ENCODE assay signal across 8 cellular contexts in the genomic region with DNA sequence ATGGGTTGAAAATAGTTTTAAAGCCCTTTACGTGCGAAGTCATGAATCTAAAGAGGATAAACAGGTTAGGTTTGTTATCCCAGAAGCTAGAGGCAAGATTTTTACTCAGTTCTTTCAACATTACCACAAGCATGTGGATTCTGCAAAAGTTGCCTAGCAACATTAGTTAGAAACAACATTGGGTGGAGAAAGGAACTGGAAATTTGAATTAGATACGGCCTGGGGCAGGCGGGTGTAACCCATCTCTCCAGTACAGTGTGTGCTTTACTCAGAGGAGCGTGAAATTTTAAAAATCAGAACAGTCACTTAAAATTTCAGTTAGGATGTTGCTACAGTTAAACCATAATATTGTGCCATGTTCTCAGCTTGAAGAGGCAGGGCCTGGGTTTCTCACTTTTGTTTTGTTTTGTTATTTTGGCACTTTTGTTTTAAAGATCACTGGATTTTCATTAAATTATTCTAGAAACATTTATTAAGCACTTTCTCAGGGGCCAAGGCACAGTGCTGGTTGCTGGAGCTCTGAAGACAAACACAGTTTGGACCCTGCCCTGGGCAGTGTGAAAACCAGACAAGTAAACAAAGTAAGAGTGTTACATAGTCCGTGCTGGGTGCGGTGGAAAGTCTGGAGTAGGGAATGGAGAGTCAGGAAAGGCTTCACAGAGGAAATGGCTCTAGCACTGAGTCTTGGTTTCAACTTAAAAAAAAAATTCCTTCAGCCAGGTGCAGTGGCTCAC. TPM values are rescaled to one million over a fixed set of nuclear protein-coding genes. Genes with fewer than 3 reads are reported as not detected.
DNase-seq lines count a peak whose midpoint lies in the region; ATAC-seq, FAIRE-seq and TF ChIP-seq lines count a peak whose summit lies in the region.

No MANE protein-coding gene starts in this region.

- peak overlapping the region; percentile 49 for H4K5ac ChIP-seq in H1 (ENCODE audit: insufficient read length, low read depth, low read length)

- H3K9me2 ChIP-seq in PC-3 (replicated peaks; ENCODE audit: low read length) = no peaks in the 10 kb centered on the region

- no peak overlapping the region for H4K8ac ChIP-seq in H1 (ENCODE audit: extremely low read depth, insufficient read depth, low read length)

- H3K27me3 ChIP-seq in PC-3 (ENCODE audit: low read length) = no peaks in the 10 kb centered on the region
- no peaks in the 10 kb centered on the region for H3K27me3 ChIP-seq in H1 (replicated peaks in 1 of 4; ENCODE audit: control insufficient read depth in 3 of 4, extremely low read depth in 1 of 4, insufficient read depth in 3 of 4, low read length in 3 of 4)

- no peak overlapping the region for H3K18ac ChIP-seq in H1 (ENCODE audit: extremely low read depth, low read length)

- peak overlapping the region; percentile 75 for H3K4me2 ChIP-seq in PC-3 (ENCODE audit: low read length)
- H3K4me2 ChIP-seq in H1 (ENCODE audit: insufficient read depth in 1 of 2, low read depth in 2 of 2, low read length in 2 of 2) = peak overlapping the region; percentile 1 to 11

- H2AK5ac ChIP-seq in H1 (ENCODE audit: low read depth, low read length) = no peak overlapping the region; the same call in 1 of the 2 replicates

- H2BK15ac ChIP-seq in H1 (ENCODE audit: low read length) = no peak overlapping the region

- no peaks in the 10 kb centered on the region for H3F3A ChIP-seq in PC-3 (ENCODE audit: low read length, unreplicated experiment)

- H2BK5ac ChIP-seq in H1 (ENCODE audit: low read depth, low read length) = peak overlapping the region; percentile 69

- 0 out of 2 replicates have a peak overlapping the region, but pooled peaks have one; percentile 80 for H2BK20ac ChIP-seq in H1 (ENCODE audit: low read length)

- H2AFZ ChIP-seq in PC-3 (ENCODE audit: low read length) (no peak overlapping the region), H1 (ENCODE audit: low read length) (no peak overlapping the region)

- 49% methylated on average over 7 of the region's 7 CpGs; no CpG with 5 or more reads in 1 of the 2 experiments for WGBS in H1 (ENCODE audit: extremely low coverage in 1 of 2, insufficient coverage in 1 of 2, insufficient read length in 1 of 2, insufficient replicate concordance in 2 of 2, low coverage in 1 of 2, low lambda C conversion rate in 2 of 2, missing lambda C conversion rate in 1 of 2), 2 experiments

- H4K20me1 ChIP-seq in PC-3 (ENCODE audit: low read length) = no peaks in the 10 kb centered on the region
- H4K20me1 ChIP-seq in H1 (replicated peaks in 1 of 2; ENCODE audit: control insufficient read depth in 1 of 2, insufficient read depth in 2 of 2, low read length in 2 of 2) = no peaks in the 10 kb centered on the region

- CTCF ChIA-PET in AG04449 (lab: Yijun Ruan, JAX) (interaction anchor here (0.8 kb wide), 2 partner anchors 44 to 62 kb away, joined by 3 read pairs; no protein-coding TSS in a partner anchor), PC-3 (lab: Charles Lee) (no interaction called here), H1 (lab: Charles Lee; ENCODE audit: partially characterized antibody) (interaction anchor here (3.0 kb wide), 1 partner anchor 34 kb away, joined by 23 read pairs; no protein-coding TSS in a partner anchor)

- intact Hi-C loops in PC-3 (cut with micrococcal nuclease) = no loop called here

- peak overlapping the region; percentile 34 for H3K56ac ChIP-seq in H1 (replicated peaks; ENCODE audit: insufficient read length, low read depth, low read length)

- no peak; a peak in 1 of 3 replicates for TF ChIP-seq EP300 in H1 (IDR thresholded peaks at IDR 0.05; ENCODE audit: borderline replicate concordance in 1 of 2, low read depth in 2 of 2, low read length in 2 of 2)

- H3K4ac ChIP-seq in H1 (replicated peaks; ENCODE audit: insufficient read length, low read depth, low read length) = no peak overlapping the region

- H3K79me2 ChIP-seq in PC-3 (ENCODE audit: low read length) = peaks cover 4% of the 10 kb centered on the region
- H3K79me2 ChIP-seq in H1 (ENCODE audit: control insufficient read depth in 1 of 2, insufficient read depth in 2 of 2, low read length in 2 of 2) = peaks cover 2 to 3% of the 10 kb centered on the region in 2 experiments; a peak in 2 of 4 replicates

- peak overlapping the region; percentile 88 for H3K9ac ChIP-seq in PC-3 (ENCODE audit: low read length)
- peak overlapping the region in 2 of 4 experiments; percentile 49 to 50; a peak in 4 of 7 replicates for H3K9ac ChIP-seq in H1 (replicated peaks in 1 of 4; ENCODE audit: extremely low read depth in 1 of 4, low read depth in 3 of 4, low read length in 3 of 4)

- H2BK12ac ChIP-seq in H1 (ENCODE audit: low read depth, low read length) = peak overlapping the region; percentile 97; the same call in 1 of the 2 replicates

- no peak overlapping the region for H2BK120ac ChIP-seq in H1 (replicated peaks; ENCODE audit: low read depth, low read length)

- DNase-seq in AG04449 (ENCODE audit: low read depth, low spot score) (peak; percentile 71), H4 (ENCODE audit: low spot score) (peak; percentile 85), PC-3 (peak; percentile 97), H1 (ENCODE audit: low read depth in 1 of 2, low spot score in 2 of 2) (no peak), midbrain (lab: John Stamatoyannopoulos, UW) (peak; percentile 13), NCI-H82 treated with DMSO at 0.1 percent for 48 hours (lab: John Stamatoyannopoulos, UW; ENCODE audit: unreplicated experiment) (no peak)
- DNase-seq in activated effector memory CD4-positive, alpha-beta T cell treated with anti-CD3 and anti-CD28 coated beads, Interleukin-2, amount 50 U/mL, for 16 hours = no peak

- H3K9me3 ChIP-seq in PC-3 (ENCODE audit: low read length) (no peaks in the 10 kb centered on the region), H1 (ENCODE audit: insufficient read depth in 2 of 2, low read depth in 1 of 2, low read length in 1 of 2) (no peaks in the 10 kb centered on the region)

- H3K4me1 ChIP-seq in PC-3 (ENCODE audit: insufficient read depth, low read length) = peaks cover 65% of the 10 kb centered on the region
- peaks cover 5 to 23% (median 13%) of the 10 kb centered on the region in 4 experiments for H3K4me1 ChIP-seq in H1 (replicated peaks in 1 of 4; ENCODE audit: control insufficient read depth in 3 of 4, insufficient read depth in 4 of 4, low read length in 3 of 4)

- no peak overlapping the region for H3K14ac ChIP-seq in H1 (ENCODE audit: insufficient read length)

- BruUV-seq in PC-3 (replicated peaks; lab: Mats Ljungman, UMichigan) = TSS peak; percentile 76

- TF ChIP-seq CTCF in AG04449 (IDR thresholded peaks at IDR 0.05; ENCODE audit: insufficient read depth, low read length, missing control alignments) (no peak), PC-3 (conservative IDR thresholded peaks at IDR 0.05; ENCODE audit: low read depth, low read length) (no peak), H1 (IDR thresholded peaks at IDR 0.05; ENCODE audit: control extremely low read depth in 1 of 3, insufficient read depth in 1 of 3, low read depth in 1 of 3, low read length in 3 of 3) (no peak)

- no peak for FAIRE-seq in H1 (lab: Jason Lieb, UNC)

- no peaks in the 10 kb centered on the region for H3K36me3 ChIP-seq in PC-3 (ENCODE audit: low read depth, low read length)
- H3K36me3 ChIP-seq in H1 (ENCODE audit: control insufficient read depth in 2 of 4, insufficient read depth in 4 of 4, low read length in 3 of 4) = no peaks in the 10 kb centered on the region

- peak; percentile 47 to 56 for TF ChIP-seq POLR2A in H1 (IDR thresholded peaks at IDR 0.05; ENCODE audit: control extremely low read depth in 1 of 2, low read depth in 2 of 2, low read length in 2 of 2)

- H3K23me2 ChIP-seq in H1 (ENCODE audit: low read depth, low read length) = peaks cover 6% of the 10 kb centered on the region; the same call in 1 of the 2 replicates

- POLR2A ChIA-PET in AG04449 (lab: Yijun Ruan, JAX) = interaction anchor here (1.3 kb wide), 1 partner anchor 736 kb away, joined by 5 read pairs; the partner anchor contains the start of gene ADM
- POLR2A ChIA-PET in PC-3 (lab: Charles Lee; ENCODE audit: unreplicated experiment) = interaction anchor here (0.6 to 0.7 kb wide), 2 partner anchors 21 to 1240 kb away, joined by 3 to 4 read pairs; no protein-coding TSS in a partner anchor
- POLR2A ChIA-PET in H1 (lab: Charles Lee; ENCODE audit: partially characterized antibody) = interaction anchor here (0.6 to 1.5 kb wide), 9 partner anchors 10 to 108 kb away, joined by 3 to 5 read pairs (median 3); partner anchors contain the start of gene ZNF143

- no peaks in the 10 kb centered on the region for H3K79me1 ChIP-seq in H1 (ENCODE audit: low read depth, low read length)

- no peak for TF ChIP-seq RAD21 in H1 (IDR thresholded peaks at IDR 0.05 in 1 of 2, conservative IDR thresholded peaks at IDR 0.05 in 1 of 2; ENCODE audit: low read depth in 2 of 2, low read length in 2 of 2)

- H3K23ac ChIP-seq in H1 (ENCODE audit: insufficient read length) = no peak overlapping the region

- peak; percentile 18 for ATAC-seq in PC-3
- no peak for ATAC-seq in HG02588 (IDR thresholded peaks at IDR 0.05; ENCODE audit: unreplicated experiment)

- no peak overlapping the region for H3K4me3 ChIP-seq in AG04449 (ENCODE audit: low read depth, low read length)
- peak overlapping the region; percentile 47 for H3K4me3 ChIP-seq in PC-3 (ENCODE audit: low read length)
- peak overlapping the region in 1 of 4 experiments; percentile 2; a peak in 1 of 8 replicates for H3K4me3 ChIP-seq in H1 (ENCODE audit: extremely low read depth in 1 of 4, insufficient read depth in 2 of 4, low read depth in 3 of 4, low read length in 4 of 4)

- H3K27ac ChIP-seq in PC-3 (ENCODE audit: low read length) = peak overlapping the region; percentile 98
- peak overlapping the region; percentile 61 for H3K27ac ChIP-seq in H1 (ENCODE audit: low read depth, low read length)

- no peak overlapping the region for H4K91ac ChIP-seq in H1 (replicated peaks; ENCODE audit: insufficient read length, low read length)

RNA-seq across cellular contexts. Expression of gene WEE1, which starts 4.4 kb away (rescaled TPM):
- 46.7 and 53.8 TPM in 2 replicates for total RNA-seq in H4 (2014; rRNA removed; shearing (Covaris generic))
- total RNA-seq in PC-3 (2014; rRNA removed) = 45.1 and 46.9 TPM in 2 replicates
- total RNA-seq in H1 (2021; fragmentation: NEBNext Ultra II Directional; extraction: Animal tissue kit (Norgen Biotek cat#: 25700)) = 115 and 120 TPM in 2 replicates
- 22.6 and 40.8 TPM in 2 replicates for polyA plus RNA-seq in H1 (2011; rRNA removed)
- 49.2 TPM for polyA plus RNA-seq in H1 (2011; cell fraction: cytosol; rRNA removed)
- polyA plus RNA-seq in H1 (2011; cell fraction: nucleus; rRNA removed) = 21.5 TPM
- 55.4 to 89.1 TPM (median 63.7 TPM) in 4 replicates for polyA plus RNA-seq in H1 (2012, experiment 1 of 2)
- polyA plus RNA-seq in H1 (2012, experiment 2 of 2) = 19.5 TPM
- 55.2 TPM for polyA plus RNA-seq in H1 (2013, experiment 1 of 2)
- 53.3 TPM for polyA plus RNA-seq in H1 (2013, experiment 2 of 2)
- polyA minus RNA-seq in H1 (2011; rRNA and poly(A)+ RNA removed) = 48.9 and 53.0 TPM in 2 replicates
- polyA minus RNA-seq in H1 (2011; cell fraction: cytosol; rRNA and poly(A)+ RNA removed) = 37.4 TPM
- polyA minus RNA-seq in H1 (2011; cell fraction: nucleus; rRNA and poly(A)+ RNA removed) = 91.8 TPM

Comparison
In these comparisons a context has a peak if more than half of its experiments do, and no peak if none do; other contexts are left out.
1. DNase-seq: peak in AG04449 (single experiment), H4 (single experiment), PC-3 (single experiment) and midbrain (single experiment); none in H1 (0 of 2), NCI-H82 treated with DMSO at 0.1 percent for 48 hours (single experiment) and activated effector memory CD4-positive, alpha-beta T cell treated with anti-CD3 and anti-CD28 coated beads, Interleukin-2, amount 50 U/mL, for 16 hours (single experiment).